In the genomic region with DNA sequence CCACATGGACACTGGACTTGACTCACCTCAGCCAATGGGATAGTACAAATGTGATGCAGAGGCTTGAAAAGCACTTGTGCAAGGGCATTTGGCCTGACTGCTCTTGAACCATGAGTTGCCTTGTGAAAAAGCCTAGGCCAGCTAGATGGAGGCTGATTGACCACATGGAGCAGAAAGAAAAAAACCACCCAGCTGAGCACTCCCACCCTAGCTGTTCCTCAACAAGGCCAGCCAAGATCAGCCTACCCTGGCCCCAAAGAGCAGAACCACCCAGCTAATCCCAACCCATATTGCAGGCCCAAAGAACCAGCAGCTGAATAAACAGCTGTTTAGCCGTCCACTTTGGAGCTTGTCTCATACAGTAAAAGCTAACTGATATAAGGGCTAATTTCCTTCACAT, we compare ENCODE assay signal across 1 cellular context.
A peak's percentile ranks its signal among the peaks of the same experiment; 100 is the strongest.
TF ChIP-seq lines count a peak whose summit lies in the region.

No MANE protein-coding gene starts in this region.

TF ChIP-seq in HepG2, 621 proteins besides CTCF, POLR2A, EP300 and RAD21:
- TF ChIP-seq ZSCAN30 (CRISPR knock-in tag; IDR thresholded peaks at IDR 0.05) (no peak), ZNF331 (CRISPR knock-in tag; IDR thresholded peaks at IDR 0.05) (peak; percentile 97)
